Comparison of ENCODE assay signal across 1 cellular context in the genomic region with DNA sequence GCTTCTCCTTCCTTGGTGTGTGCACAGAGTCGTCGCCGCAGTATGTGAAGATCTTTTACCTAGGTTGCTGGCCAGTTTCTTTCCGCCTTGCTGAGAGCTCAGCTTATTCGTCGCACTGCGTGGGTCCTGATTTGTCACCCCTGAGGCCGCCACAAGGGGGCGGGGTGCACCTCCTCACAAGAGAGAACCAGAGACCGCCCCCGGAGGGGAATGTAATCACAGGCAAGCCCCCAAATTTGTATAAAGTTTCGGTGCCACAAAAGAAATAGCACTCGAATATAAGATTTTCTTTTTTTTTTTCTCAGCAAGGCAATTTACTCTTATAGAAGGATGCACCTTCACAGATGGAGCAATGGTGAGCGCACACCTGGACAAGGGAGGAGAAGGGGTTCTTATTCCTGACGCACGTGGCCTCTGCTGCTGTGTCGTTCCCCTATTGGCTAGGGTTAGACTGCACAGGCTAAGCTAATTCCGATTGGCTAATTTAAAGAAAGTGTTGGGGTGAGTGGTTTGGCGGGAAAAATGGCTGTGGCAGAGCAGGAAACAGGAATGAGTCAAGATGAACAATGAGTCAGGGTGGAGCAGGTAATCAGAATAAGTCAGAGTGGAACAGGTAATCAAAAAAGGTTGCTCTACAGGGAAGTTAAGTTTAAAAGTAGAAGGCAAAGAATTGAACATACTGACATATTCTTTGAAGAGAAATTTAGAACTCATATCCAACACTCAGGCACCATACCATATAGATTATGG.
A peak's percentile ranks its signal among the peaks of the same experiment; 100 is the strongest.
TF ChIP-seq lines count a peak whose summit lies in the region.

No MANE protein-coding gene starts in this region.

TF ChIP-seq in H1, 55 proteins besides CTCF, POLR2A, EP300 and RAD21:
- TF ChIP-seq, protein P1, sequence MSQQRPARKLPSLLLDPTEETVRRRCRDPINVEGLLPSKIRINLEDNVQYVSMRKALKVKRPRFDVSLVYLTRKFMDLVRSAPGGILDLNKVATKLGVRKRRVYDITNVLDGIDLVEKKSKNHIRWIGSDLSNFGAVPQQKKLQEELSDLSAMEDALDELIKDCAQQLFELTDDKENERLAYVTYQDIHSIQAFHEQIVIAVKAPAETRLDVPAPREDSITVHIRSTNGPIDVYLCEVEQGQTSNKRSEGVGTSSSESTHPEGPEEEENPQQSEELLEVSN (IDR thresholded peaks at IDR 0.05) = peak; percentile 74; the same call in 1 of the 2 replicates
- TF ChIP-seq SRF (IDR thresholded peaks at IDR 0.05; ENCODE audit: low read depth, low read length) = no peak
- no peak for TF ChIP-seq HDAC2 (IDR thresholded peaks at IDR 0.05; ENCODE audit: borderline replicate concordance in 1 of 2, low read depth in 2 of 2, low read length in 2 of 2)
- TF ChIP-seq BACH1 (IDR thresholded peaks at IDR 0.05; ENCODE audit: low read length) = no peak
- no peak for TF ChIP-seq SUZ12 (IDR thresholded peaks at IDR 0.05; ENCODE audit: low read length)
- no peak for TF ChIP-seq TEAD4 (IDR thresholded peaks at IDR 0.05; ENCODE audit: low read depth, low read length)
- TF ChIP-seq, protein P2, sequence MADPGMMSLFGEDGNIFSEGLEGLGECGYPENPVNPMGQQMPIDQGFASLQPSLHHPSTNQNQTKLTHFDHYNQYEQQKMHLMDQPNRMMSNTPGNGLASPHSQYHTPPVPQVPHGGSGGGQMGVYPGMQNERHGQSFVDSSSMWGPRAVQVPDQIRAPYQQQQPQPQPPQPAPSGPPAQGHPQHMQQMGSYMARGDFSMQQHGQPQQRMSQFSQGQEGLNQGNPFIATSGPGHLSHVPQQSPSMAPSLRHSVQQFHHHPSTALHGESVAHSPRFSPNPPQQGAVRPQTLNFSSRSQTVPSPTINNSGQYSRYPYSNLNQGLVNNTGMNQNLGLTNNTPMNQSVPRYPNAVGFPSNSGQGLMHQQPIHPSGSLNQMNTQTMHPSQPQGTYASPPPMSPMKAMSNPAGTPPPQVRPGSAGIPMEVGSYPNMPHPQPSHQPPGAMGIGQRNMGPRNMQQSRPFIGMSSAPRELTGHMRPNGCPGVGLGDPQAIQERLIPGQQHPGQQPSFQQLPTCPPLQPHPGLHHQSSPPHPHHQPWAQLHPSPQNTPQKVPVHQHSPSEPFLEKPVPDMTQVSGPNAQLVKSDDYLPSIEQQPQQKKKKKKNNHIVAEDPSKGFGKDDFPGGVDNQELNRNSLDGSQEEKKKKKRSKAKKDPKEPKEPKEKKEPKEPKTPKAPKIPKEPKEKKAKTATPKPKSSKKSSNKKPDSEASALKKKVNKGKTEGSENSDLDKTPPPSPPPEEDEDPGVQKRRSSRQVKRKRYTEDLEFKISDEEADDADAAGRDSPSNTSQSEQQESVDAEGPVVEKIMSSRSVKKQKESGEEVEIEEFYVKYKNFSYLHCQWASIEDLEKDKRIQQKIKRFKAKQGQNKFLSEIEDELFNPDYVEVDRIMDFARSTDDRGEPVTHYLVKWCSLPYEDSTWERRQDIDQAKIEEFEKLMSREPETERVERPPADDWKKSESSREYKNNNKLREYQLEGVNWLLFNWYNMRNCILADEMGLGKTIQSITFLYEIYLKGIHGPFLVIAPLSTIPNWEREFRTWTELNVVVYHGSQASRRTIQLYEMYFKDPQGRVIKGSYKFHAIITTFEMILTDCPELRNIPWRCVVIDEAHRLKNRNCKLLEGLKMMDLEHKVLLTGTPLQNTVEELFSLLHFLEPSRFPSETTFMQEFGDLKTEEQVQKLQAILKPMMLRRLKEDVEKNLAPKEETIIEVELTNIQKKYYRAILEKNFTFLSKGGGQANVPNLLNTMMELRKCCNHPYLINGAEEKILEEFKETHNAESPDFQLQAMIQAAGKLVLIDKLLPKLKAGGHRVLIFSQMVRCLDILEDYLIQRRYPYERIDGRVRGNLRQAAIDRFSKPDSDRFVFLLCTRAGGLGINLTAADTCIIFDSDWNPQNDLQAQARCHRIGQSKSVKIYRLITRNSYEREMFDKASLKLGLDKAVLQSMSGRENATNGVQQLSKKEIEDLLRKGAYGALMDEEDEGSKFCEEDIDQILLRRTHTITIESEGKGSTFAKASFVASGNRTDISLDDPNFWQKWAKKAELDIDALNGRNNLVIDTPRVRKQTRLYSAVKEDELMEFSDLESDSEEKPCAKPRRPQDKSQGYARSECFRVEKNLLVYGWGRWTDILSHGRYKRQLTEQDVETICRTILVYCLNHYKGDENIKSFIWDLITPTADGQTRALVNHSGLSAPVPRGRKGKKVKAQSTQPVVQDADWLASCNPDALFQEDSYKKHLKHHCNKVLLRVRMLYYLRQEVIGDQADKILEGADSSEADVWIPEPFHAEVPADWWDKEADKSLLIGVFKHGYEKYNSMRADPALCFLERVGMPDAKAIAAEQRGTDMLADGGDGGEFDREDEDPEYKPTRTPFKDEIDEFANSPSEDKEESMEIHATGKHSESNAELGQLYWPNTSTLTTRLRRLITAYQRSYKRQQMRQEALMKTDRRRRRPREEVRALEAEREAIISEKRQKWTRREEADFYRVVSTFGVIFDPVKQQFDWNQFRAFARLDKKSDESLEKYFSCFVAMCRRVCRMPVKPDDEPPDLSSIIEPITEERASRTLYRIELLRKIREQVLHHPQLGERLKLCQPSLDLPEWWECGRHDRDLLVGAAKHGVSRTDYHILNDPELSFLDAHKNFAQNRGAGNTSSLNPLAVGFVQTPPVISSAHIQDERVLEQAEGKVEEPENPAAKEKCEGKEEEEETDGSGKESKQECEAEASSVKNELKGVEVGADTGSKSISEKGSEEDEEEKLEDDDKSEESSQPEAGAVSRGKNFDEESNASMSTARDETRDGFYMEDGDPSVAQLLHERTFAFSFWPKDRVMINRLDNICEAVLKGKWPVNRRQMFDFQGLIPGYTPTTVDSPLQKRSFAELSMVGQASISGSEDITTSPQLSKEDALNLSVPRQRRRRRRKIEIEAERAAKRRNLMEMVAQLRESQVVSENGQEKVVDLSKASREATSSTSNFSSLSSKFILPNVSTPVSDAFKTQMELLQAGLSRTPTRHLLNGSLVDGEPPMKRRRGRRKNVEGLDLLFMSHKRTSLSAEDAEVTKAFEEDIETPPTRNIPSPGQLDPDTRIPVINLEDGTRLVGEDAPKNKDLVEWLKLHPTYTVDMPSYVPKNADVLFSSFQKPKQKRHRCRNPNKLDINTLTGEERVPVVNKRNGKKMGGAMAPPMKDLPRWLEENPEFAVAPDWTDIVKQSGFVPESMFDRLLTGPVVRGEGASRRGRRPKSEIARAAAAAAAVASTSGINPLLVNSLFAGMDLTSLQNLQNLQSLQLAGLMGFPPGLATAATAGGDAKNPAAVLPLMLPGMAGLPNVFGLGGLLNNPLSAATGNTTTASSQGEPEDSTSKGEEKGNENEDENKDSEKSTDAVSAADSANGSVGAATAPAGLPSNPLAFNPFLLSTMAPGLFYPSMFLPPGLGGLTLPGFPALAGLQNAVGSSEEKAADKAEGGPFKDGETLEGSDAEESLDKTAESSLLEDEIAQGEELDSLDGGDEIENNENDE (IDR thresholded peaks at IDR 0.05; ENCODE audit: insufficient replicate concordance, low read length) = no peak
- no peak for TF ChIP-seq SIRT6 (IDR thresholded peaks at IDR 0.05; ENCODE audit: low read length)
- 0 out of 2 replicates have a peak, but pooled peaks have one; percentile 17 for TF ChIP-seq EGR1 (IDR thresholded peaks at IDR 0.05; ENCODE audit: borderline replicate concordance, low read depth, low read length)
- no peak for TF ChIP-seq SP4 (IDR thresholded peaks at IDR 0.05; ENCODE audit: low read length)
- TF ChIP-seq GTF2F1 (IDR thresholded peaks at IDR 0.05; ENCODE audit: borderline replicate concordance, low read depth, low read length) = no peak
- peak; percentile 9 for TF ChIP-seq ASH2L (IDR thresholded peaks at IDR 0.05; ENCODE audit: low read length)
TF ChIP-seq in H1: peak in this region for 3.
